In the genomic region with DNA sequence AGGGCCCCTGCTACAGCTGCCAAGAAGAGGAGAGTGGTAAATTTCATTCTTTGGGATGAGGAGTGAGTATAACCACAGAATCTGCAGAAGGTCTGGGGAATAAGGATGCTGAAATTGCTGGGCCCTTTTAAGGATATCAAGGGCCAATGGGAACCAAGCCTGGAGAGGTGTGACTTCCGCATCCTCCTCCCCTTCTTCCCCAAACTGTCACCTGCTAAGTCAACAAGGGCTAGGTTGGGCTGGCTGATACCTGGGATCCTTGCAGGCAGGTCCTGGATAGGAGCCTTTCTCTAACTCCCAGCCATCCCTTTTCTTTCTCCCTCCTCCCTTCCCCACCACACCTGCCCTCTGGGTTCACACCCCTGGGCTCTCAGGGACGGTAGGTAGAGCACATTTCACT, we compare ENCODE assay signal across 35 cellular contexts. TPM values are rescaled to one million over a fixed set of nuclear protein-coding genes. Genes with fewer than 3 reads are reported as not detected.
"Had no signal": no experiment of that assay in that cellular context is flagged by ENCODE, and none has a peak within 500 bp of the region (broad histone marks: within the 10 kb centered on the region; RNA-seq: fewer than 3 reads in every experiment).

A gene with protein sequence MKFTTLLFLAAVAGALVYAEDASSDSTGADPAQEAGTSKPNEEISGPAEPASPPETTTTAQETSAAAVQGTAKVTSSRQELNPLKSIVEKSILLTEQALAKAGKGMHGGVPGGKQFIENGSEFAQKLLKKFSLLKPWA (minus strand): TSS at position 101 of the 400 bp plus-strand sequence. CDS start 54 bp downstream, at position 47.

- FAIRE-seq: keratinocyte had no signal

- DNase-seq: heart right ventricle; left colon; left lung; lower lobe of right lung; mammary epithelial cell; mesenchymal stem cell; natural killer cell; nephron progenitor cell; occipital lobe; ovary; right lobe of liver; stimulated activated CD4-positive, alpha-beta T cell treated with anti-CD3 and anti-CD28 coated beads, Interleukin-1b, Interleukin-23, amount 100 ng/mL, for 48 hours; stimulated activated CD4-positive, alpha-beta T cell treated with anti-CD3 and anti-CD28 coated beads, Interleukin-2, amount 100 ng/mL, for 48 hours; stimulated activated CD4-positive, alpha-beta T cell treated with anti-CD3 and anti-CD28 coated beads, Interleukin-4, amount 100 ng/mL, for 4 hours; stimulated activated CD8-positive, alpha-beta memory T cell treated with anti-CD3 and anti-CD28 coated beads, Interleukin-4, amount 100 ng/mL, for 48 hours; stimulated activated naive B cell treated with anti-CD40 and anti-IgM and Interleukin-4, amounts not matched to agents 10 μg/mL and 1 μg/mL and 100 μg/mL, for 72 hours; substantia nigra; thyroid gland; transverse colon; upper lobe of left lung had no signal

- H3K4me3 ChIP-seq: heart right ventricle, hepatocyte, left lung, lower lobe of right lung, ovary, right atrium auricular region, right lobe of liver, smooth muscle cell, thyroid gland, transverse colon, upper lobe of left lung, vagina had no signal

- H3K9me3 ChIP-seq: left lung, lower lobe of right lung, neutrophil, ovary, right atrium auricular region, right lobe of liver, thyroid gland, transverse colon, upper lobe of left lung, vagina had no signal

- H3K36me3 ChIP-seq: heart right ventricle, left lung, lower lobe of right lung, neutrophil, ovary, right atrium auricular region, right lobe of liver, thyroid gland, transverse colon, upper lobe of left lung, vagina had no signal

- H3K4me1 ChIP-seq: heart right ventricle, left lung, lower lobe of right lung, right atrium auricular region, right lobe of liver, thyroid gland, transverse colon, upper lobe of left lung, vagina had no signal

- H3K36me3 Mint-ChIP-seq: natural killer cell; stimulated activated naive B cell treated with anti-CD40 and anti-IgM and Interleukin-4, amounts not matched to agents 10 μg/mL and 1 μg/mL and 100 μg/mL, for 72 hours had no signal

- H3K27ac ChIP-seq: heart right ventricle, hepatocyte, left lung, lower lobe of right lung, neutrophil, ovary, right atrium auricular region, right lobe of liver, thyroid gland, transverse colon, upper lobe of left lung, vagina had no signal

- H3K9me3 Mint-ChIP-seq: natural killer cell; stimulated activated naive B cell treated with anti-CD40 and anti-IgM and Interleukin-4, amounts not matched to agents 10 μg/mL and 1 μg/mL and 100 μg/mL, for 72 hours; stimulated activated naive CD8-positive, alpha-beta T cell treated with anti-CD3 and anti-CD28 coated beads, Interleukin-15, Interleukin-2, amounts not matched to agents 100 ng/mL and 50 ng/mL, for 24 hours had no signal

- H2AFZ ChIP-seq: hepatocyte had no signal

- H3K79me2 ChIP-seq: hepatocyte had no signal

- H3K4me2 ChIP-seq: hepatocyte, smooth muscle cell had no signal

- H3K4me3 Mint-ChIP-seq: natural killer cell; nephron progenitor cell; stimulated activated naive B cell treated with anti-CD40 and anti-IgM and Interleukin-4, amounts not matched to agents 10 μg/mL and 1 μg/mL and 100 μg/mL, for 72 hours; stimulated activated naive CD8-positive, alpha-beta T cell treated with anti-CD3 and anti-CD28 coated beads, Interleukin-15, Interleukin-2, amounts not matched to agents 100 ng/mL and 50 ng/mL, for 24 hours had no signal

- ATAC-seq: heart right ventricle; left colon; left lung; lower lobe of right lung; natural killer cell; right lobe of liver; stimulated activated naive B cell treated with anti-CD40 and anti-IgM and Interleukin-4, amounts not matched to agents 10 μg/mL and 1 μg/mL and 100 μg/mL, for 72 hours had no signal

- H3K4me1 Mint-ChIP-seq: nephron progenitor cell had no signal

- H3K27me3 ChIP-seq: ovary, right atrium auricular region, right lobe of liver, thyroid gland, transverse colon, upper lobe of left lung, vagina had no signal

- H3K27ac Mint-ChIP-seq: natural killer cell; nephron progenitor cell; progenitor cell of endocrine pancreas; stimulated activated naive B cell treated with anti-CD40 and anti-IgM and Interleukin-4, amounts not matched to agents 10 μg/mL and 1 μg/mL and 100 μg/mL, for 72 hours; stimulated activated naive CD8-positive, alpha-beta T cell treated with anti-CD3 and anti-CD28 coated beads, Interleukin-15, Interleukin-2, amounts not matched to agents 100 ng/mL and 50 ng/mL, for 24 hours had no signal

RNA-seq across cellular contexts. Expression of the gene that starts here (rescaled TPM):
- total RNA-seq: heart right ventricle, hepatocyte, left colon, left lung, liver, lower lobe of right lung, mammary epithelial cell, mucosa of gallbladder, natural killer cell, occipital lobe, ovary, progenitor cell of endocrine pancreas, pulmonary artery endothelial cell, renal cortical epithelial cell, right atrium auricular region, right lobe of liver, skeletal muscle tissue, smooth muscle cell, temporal lobe, thyroid gland, transverse colon, upper lobe of left lung, urinary bladder, vagina had no signal
- polyA plus RNA-seq: heart right ventricle, hepatocyte, keratinocyte, liver, mammary epithelial cell, ovary, smooth muscle cell, urinary bladder had no signal
